Comparison of ENCODE assay signal across 1 cellular context in the genomic region with DNA sequence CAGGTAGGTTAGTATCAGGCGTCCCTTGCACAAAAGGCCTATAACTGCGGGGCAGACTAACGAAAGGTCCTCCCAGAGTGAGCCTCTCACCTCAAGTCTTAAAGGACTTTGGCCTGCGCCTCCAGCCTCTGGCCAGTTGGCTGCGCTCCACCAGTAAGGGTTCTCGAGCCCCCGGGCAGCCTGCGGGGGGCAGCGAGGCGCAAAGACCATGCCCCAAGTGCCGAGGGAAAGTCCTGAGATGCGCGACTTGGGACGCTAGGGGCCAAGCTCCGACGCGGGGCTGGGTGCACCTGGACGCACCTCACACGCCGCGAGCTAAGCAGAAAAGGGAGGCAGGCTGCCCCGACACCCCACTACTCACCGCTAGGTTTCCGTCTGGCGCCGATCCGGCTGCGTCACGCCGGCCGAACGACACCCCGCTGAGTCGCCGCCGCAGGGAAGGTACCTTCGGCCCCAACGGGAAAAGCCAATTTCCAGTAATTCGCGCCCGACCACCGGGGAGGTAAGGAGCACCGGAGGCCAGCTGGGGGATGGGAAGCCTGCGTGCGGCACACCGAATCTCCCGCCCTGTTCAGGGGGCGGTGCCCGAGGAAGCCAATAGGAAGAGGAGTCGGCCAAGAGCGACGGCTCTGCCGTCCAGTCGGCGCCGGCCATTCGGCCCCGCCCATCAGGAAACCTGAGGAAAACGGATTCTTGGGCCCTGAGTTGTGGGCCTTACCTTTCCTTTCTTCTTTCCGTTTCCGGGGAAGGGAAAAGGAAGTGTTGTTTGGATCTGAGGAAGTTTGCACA.
TF ChIP-seq lines count a peak whose summit lies in the region.

A gene (minus strand): TSS at position 532 of the 789 bp plus-strand sequence. CDS start 5,537 bp downstream, outside the sequence.

TF ChIP-seq in HepG2, 621 proteins besides CTCF, POLR2A, EP300 and RAD21 (continued from another document and continues in another):
- TF ChIP-seq, protein P1, sequence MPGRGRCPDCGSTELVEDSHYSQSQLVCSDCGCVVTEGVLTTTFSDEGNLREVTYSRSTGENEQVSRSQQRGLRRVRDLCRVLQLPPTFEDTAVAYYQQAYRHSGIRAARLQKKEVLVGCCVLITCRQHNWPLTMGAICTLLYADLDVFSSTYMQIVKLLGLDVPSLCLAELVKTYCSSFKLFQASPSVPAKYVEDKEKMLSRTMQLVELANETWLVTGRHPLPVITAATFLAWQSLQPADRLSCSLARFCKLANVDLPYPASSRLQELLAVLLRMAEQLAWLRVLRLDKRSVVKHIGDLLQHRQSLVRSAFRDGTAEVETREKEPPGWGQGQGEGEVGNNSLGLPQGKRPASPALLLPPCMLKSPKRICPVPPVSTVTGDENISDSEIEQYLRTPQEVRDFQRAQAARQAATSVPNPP (CRISPR knock-in tag; IDR thresholded peaks at IDR 0.05) = peak; percentile 96
- TF ChIP-seq FOXK2 (IDR thresholded peaks at IDR 0.05) = no peak
- no peak; the same call in 1 of the 2 replicates for TF ChIP-seq ZNF460 (CRISPR knock-in tag; IDR thresholded peaks at IDR 0.05; ENCODE audit: borderline replicate concordance)
- peak; percentile 92 for TF ChIP-seq ZFX (CRISPR knock-in tag; IDR thresholded peaks at IDR 0.05; ENCODE audit: low read depth)
- TF ChIP-seq BRD4 (CRISPR knock-in tag; IDR thresholded peaks at IDR 0.05) = peak; percentile 92
- TF ChIP-seq, protein P2, sequence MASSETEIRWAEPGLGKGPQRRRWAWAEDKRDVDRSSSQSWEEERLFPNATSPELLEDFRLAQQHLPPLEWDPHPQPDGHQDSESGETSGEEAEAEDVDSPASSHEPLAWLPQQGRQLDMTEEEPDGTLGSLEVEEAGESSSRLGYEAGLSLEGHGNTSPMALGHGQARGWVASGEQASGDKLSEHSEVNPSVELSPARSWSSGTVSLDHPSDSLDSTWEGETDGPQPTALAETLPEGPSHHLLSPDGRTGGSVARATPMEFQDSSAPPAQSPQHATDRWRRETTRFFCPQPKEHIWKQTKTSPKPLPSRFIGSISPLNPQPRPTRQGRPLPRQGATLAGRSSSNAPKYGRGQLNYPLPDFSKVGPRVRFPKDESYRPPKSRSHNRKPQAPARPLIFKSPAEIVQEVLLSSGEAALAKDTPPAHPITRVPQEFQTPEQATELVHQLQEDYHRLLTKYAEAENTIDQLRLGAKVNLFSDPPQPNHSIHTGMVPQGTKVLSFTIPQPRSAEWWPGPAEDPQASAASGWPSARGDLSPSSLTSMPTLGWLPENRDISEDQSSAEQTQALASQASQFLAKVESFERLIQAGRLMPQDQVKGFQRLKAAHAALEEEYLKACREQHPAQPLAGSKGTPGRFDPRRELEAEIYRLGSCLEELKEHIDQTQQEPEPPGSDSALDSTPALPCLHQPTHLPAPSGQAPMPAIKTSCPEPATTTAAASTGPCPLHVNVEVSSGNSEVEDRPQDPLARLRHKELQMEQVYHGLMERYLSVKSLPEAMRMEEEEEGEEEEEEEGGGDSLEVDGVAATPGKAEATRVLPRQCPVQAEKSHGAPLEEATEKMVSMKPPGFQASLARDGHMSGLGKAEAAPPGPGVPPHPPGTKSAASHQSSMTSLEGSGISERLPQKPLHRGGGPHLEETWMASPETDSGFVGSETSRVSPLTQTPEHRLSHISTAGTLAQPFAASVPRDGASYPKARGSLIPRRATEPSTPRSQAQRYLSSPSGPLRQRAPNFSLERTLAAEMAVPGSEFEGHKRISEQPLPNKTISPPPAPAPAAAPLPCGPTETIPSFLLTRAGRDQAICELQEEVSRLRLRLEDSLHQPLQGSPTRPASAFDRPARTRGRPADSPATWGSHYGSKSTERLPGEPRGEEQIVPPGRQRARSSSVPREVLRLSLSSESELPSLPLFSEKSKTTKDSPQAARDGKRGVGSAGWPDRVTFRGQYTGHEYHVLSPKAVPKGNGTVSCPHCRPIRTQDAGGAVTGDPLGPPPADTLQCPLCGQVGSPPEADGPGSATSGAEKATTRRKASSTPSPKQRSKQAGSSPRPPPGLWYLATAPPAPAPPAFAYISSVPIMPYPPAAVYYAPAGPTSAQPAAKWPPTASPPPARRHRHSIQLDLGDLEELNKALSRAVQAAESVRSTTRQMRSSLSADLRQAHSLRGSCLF (CRISPR knock-in tag; IDR thresholded peaks at IDR 0.05; ENCODE audit: borderline replicate concordance) = peak; percentile 79; the same call in 1 of the 2 replicates
- TF ChIP-seq ZNF569 (CRISPR knock-in tag; IDR thresholded peaks at IDR 0.05; ENCODE audit: borderline replicate concordance) = peak; percentile 97; the same call in 1 of the 2 replicates
- no peak; the same call in 1 of the 2 replicates for TF ChIP-seq CBFB (CRISPR knock-in tag; IDR thresholded peaks at IDR 0.05)
- peak; percentile 57; the same call in 1 of the 2 replicates for TF ChIP-seq FOXA3 (CRISPR knock-in tag; IDR thresholded peaks at IDR 0.05)
- TF ChIP-seq SALL2 (CRISPR knock-in tag; IDR thresholded peaks at IDR 0.05) = peak; percentile 94
- TF ChIP-seq KAT8 (CRISPR knock-in tag; IDR thresholded peaks at IDR 0.05) = peak; percentile 92
- TF ChIP-seq RBAK (CRISPR knock-in tag; IDR thresholded peaks at IDR 0.05) = peak; percentile 28; the same call in 1 of the 2 replicates
- peak; percentile 95 for TF ChIP-seq ZNF883 (CRISPR knock-in tag; IDR thresholded peaks at IDR 0.05; ENCODE audit: not compliant biosample characterization)
- no peak; the same call in 1 of the 2 replicates for TF ChIP-seq SMC3 (IDR thresholded peaks at IDR 0.05; ENCODE audit: low read length)
- TF ChIP-seq TAF1 (CRISPR knock-in tag; IDR thresholded peaks at IDR 0.05) = peak; percentile 92
- 0 out of 2 replicates have a peak, but pooled peaks have one; percentile 86 for TF ChIP-seq ZNF260 (CRISPR knock-in tag; IDR thresholded peaks at IDR 0.05; ENCODE audit: borderline replicate concordance, low read depth)
- TF ChIP-seq NFYC (CRISPR knock-in tag; IDR thresholded peaks at IDR 0.05) = peak; percentile 99
- TF ChIP-seq, protein P3, sequence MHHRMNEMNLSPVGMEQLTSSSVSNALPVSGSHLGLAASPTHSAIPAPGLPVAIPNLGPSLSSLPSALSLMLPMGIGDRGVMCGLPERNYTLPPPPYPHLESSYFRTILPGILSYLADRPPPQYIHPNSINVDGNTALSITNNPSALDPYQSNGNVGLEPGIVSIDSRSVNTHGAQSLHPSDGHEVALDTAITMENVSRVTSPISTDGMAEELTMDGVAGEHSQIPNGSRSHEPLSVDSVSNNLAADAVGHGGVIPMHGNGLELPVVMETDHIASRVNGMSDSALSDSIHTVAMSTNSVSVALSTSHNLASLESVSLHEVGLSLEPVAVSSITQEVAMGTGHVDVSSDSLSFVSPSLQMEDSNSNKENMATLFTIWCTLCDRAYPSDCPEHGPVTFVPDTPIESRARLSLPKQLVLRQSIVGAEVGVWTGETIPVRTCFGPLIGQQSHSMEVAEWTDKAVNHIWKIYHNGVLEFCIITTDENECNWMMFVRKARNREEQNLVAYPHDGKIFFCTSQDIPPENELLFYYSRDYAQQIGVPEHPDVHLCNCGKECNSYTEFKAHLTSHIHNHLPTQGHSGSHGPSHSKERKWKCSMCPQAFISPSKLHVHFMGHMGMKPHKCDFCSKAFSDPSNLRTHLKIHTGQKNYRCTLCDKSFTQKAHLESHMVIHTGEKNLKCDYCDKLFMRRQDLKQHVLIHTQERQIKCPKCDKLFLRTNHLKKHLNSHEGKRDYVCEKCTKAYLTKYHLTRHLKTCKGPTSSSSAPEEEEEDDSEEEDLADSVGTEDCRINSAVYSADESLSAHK (CRISPR knock-in tag; IDR thresholded peaks at IDR 0.05; ENCODE audit: borderline replicate concordance) = no peak; the same call in 1 of the 2 replicates
- TF ChIP-seq, protein P4, sequence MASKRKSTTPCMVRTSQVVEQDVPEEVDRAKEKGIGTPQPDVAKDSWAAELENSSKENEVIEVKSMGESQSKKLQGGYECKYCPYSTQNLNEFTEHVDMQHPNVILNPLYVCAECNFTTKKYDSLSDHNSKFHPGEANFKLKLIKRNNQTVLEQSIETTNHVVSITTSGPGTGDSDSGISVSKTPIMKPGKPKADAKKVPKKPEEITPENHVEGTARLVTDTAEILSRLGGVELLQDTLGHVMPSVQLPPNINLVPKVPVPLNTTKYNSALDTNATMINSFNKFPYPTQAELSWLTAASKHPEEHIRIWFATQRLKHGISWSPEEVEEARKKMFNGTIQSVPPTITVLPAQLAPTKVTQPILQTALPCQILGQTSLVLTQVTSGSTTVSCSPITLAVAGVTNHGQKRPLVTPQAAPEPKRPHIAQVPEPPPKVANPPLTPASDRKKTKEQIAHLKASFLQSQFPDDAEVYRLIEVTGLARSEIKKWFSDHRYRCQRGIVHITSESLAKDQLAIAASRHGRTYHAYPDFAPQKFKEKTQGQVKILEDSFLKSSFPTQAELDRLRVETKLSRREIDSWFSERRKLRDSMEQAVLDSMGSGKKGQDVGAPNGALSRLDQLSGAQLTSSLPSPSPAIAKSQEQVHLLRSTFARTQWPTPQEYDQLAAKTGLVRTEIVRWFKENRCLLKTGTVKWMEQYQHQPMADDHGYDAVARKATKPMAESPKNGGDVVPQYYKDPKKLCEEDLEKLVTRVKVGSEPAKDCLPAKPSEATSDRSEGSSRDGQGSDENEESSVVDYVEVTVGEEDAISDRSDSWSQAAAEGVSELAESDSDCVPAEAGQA (IDR thresholded peaks at IDR 0.05; ENCODE audit: low read depth) = no peak
- TF ChIP-seq, protein P4 (CRISPR knock-in tag; IDR thresholded peaks at IDR 0.05; ENCODE audit: borderline replicate concordance) = no peak; the same call in 1 of the 2 replicates
- no peak; the same call in 1 of the 2 replicates for TF ChIP-seq ZKSCAN8 (CRISPR knock-in tag; IDR thresholded peaks at IDR 0.05; ENCODE audit: borderline replicate concordance)
- TF ChIP-seq ATF7-NPFF (CRISPR knock-in tag; IDR thresholded peaks at IDR 0.05; ENCODE audit: low read depth) = peak; percentile 94
- no peak for TF ChIP-seq ZNF839 (CRISPR knock-in tag; IDR thresholded peaks at IDR 0.05; ENCODE audit: borderline replicate concordance)
- no peak for TF ChIP-seq ATF7 (IDR thresholded peaks at IDR 0.05)
- TF ChIP-seq ATF7 (CRISPR knock-in tag; IDR thresholded peaks at IDR 0.05) = peak; percentile 61; the same call in 1 of the 2 replicates
- no peak for TF ChIP-seq ATRX (CRISPR knock-in tag; IDR thresholded peaks at IDR 0.05; ENCODE audit: borderline replicate concordance)
- TF ChIP-seq NCOR1 (IDR thresholded peaks at IDR 0.05; ENCODE audit: borderline replicate concordance, low read length) = peak; percentile 85; the same call in 1 of the 2 replicates
- peak; percentile 49 for TF ChIP-seq CBX1 (IDR thresholded peaks at IDR 0.05; ENCODE audit: low read depth)
- TF ChIP-seq SALL1 (CRISPR knock-in tag; IDR thresholded peaks at IDR 0.05) = peak; percentile 61
- TF ChIP-seq ZNF598 (CRISPR knock-in tag; IDR thresholded peaks at IDR 0.05; ENCODE audit: borderline replicate concordance) = peak; percentile 99
- TF ChIP-seq THAP11 (CRISPR knock-in tag; IDR thresholded peaks at IDR 0.05) = peak; percentile 86
- TF ChIP-seq FOXM1 (CRISPR knock-in tag; IDR thresholded peaks at IDR 0.05) = no peak
- TF ChIP-seq SRY (CRISPR knock-in tag; IDR thresholded peaks at IDR 0.05) = peak; percentile 39; the same call in 1 of the 2 replicates
- TF ChIP-seq, protein P5, sequence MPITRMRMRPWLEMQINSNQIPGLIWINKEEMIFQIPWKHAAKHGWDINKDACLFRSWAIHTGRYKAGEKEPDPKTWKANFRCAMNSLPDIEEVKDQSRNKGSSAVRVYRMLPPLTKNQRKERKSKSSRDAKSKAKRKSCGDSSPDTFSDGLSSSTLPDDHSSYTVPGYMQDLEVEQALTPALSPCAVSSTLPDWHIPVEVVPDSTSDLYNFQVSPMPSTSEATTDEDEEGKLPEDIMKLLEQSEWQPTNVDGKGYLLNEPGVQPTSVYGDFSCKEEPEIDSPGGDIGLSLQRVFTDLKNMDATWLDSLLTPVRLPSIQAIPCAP (CRISPR knock-in tag; IDR thresholded peaks at IDR 0.05; ENCODE audit: low read depth) = peak; percentile 78; the same call in 1 of the 2 replicates
- no peak for TF ChIP-seq NR3C1 (CRISPR knock-in tag; IDR thresholded peaks at IDR 0.05)
- TF ChIP-seq, protein P6, sequence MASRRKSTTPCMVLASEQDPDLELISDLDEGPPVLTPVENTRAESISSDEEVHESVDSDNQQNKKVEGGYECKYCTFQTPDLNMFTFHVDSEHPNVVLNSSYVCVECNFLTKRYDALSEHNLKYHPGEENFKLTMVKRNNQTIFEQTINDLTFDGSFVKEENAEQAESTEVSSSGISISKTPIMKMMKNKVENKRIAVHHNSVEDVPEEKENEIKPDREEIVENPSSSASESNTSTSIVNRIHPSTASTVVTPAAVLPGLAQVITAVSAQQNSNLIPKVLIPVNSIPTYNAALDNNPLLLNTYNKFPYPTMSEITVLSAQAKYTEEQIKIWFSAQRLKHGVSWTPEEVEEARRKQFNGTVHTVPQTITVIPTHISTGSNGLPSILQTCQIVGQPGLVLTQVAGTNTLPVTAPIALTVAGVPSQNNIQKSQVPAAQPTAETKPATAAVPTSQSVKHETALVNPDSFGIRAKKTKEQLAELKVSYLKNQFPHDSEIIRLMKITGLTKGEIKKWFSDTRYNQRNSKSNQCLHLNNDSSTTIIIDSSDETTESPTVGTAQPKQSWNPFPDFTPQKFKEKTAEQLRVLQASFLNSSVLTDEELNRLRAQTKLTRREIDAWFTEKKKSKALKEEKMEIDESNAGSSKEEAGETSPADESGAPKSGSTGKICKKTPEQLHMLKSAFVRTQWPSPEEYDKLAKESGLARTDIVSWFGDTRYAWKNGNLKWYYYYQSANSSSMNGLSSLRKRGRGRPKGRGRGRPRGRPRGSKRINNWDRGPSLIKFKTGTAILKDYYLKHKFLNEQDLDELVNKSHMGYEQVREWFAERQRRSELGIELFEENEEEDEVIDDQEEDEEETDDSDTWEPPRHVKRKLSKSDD (CRISPR knock-in tag; IDR thresholded peaks at IDR 0.05; ENCODE audit: low read depth) = peak; percentile 33
- TF ChIP-seq ELF4 (CRISPR knock-in tag; IDR thresholded peaks at IDR 0.05; ENCODE audit: borderline replicate concordance) = peak; percentile 99
- TF ChIP-seq, protein P7, sequence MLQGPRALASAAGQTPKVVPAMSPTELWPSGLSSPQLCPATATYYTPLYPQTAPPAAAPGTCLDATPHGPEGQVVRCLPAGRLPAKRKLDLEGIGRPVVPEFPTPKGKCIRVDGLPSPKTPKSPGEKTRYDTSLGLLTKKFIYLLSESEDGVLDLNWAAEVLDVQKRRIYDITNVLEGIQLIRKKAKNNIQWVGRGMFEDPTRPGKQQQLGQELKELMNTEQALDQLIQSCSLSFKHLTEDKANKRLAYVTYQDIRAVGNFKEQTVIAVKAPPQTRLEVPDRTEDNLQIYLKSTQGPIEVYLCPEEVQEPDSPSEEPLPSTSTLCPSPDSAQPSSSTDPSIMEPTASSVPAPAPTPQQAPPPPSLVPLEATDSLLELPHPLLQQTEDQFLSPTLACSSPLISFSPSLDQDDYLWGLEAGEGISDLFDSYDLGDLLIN (CRISPR knock-in tag; IDR thresholded peaks at IDR 0.05; ENCODE audit: borderline replicate concordance) = no peak; the same call in 1 of the 2 replicates
